Comparison of ENCODE assay signal across 1 cellular context in the genomic region with DNA sequence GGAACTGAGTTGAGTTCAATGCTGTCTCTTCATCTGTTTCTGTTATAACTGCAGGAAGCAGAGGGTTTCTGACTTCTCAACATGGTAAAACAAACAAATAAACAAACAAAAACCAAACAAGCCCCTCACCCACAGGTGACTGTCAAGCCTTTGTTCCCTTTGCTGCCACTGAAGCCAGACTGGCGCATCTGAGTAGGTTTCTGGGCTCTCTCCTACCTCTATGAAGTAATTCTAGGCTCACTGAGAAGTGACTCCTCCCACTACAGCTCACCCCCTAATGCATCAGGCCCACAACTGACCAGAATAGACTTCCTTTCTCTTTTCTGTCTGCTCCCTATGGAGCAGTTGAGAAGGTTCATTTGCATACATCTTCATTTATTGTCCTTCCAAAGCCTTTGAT.
TF ChIP-seq lines count a peak whose summit lies in the region.

No MANE protein-coding gene starts in this region.

TF ChIP-seq in WTC11, 78 proteins besides CTCF, POLR2A, EP300 and RAD21 (continued from another document):
- TF ChIP-seq, protein P1, sequence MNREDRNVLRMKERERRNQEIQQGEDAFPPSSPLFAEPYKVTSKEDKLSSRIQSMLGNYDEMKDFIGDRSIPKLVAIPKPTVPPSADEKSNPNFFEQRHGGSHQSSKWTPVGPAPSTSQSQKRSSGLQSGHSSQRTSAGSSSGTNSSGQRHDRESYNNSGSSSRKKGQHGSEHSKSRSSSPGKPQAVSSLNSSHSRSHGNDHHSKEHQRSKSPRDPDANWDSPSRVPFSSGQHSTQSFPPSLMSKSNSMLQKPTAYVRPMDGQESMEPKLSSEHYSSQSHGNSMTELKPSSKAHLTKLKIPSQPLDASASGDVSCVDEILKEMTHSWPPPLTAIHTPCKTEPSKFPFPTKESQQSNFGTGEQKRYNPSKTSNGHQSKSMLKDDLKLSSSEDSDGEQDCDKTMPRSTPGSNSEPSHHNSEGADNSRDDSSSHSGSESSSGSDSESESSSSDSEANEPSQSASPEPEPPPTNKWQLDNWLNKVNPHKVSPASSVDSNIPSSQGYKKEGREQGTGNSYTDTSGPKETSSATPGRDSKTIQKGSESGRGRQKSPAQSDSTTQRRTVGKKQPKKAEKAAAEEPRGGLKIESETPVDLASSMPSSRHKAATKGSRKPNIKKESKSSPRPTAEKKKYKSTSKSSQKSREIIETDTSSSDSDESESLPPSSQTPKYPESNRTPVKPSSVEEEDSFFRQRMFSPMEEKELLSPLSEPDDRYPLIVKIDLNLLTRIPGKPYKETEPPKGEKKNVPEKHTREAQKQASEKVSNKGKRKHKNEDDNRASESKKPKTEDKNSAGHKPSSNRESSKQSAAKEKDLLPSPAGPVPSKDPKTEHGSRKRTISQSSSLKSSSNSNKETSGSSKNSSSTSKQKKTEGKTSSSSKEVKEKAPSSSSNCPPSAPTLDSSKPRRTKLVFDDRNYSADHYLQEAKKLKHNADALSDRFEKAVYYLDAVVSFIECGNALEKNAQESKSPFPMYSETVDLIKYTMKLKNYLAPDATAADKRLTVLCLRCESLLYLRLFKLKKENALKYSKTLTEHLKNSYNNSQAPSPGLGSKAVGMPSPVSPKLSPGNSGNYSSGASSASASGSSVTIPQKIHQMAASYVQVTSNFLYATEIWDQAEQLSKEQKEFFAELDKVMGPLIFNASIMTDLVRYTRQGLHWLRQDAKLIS (CRISPR knock-in tag; IDR thresholded peaks at IDR 0.05; ENCODE audit: borderline replicate concordance) = no peak
- TF ChIP-seq, protein P2, sequence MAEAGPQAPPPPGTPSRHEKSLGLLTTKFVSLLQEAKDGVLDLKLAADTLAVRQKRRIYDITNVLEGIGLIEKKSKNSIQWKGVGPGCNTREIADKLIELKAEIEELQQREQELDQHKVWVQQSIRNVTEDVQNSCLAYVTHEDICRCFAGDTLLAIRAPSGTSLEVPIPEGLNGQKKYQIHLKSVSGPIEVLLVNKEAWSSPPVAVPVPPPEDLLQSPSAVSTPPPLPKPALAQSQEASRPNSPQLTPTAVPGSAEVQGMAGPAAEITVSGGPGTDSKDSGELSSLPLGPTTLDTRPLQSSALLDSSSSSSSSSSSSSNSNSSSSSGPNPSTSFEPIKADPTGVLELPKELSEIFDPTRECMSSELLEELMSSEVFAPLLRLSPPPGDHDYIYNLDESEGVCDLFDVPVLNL (CRISPR knock-in tag; IDR thresholded peaks at IDR 0.05; ENCODE audit: borderline replicate concordance, low read depth) = no peak
- TF ChIP-seq, protein P3, sequence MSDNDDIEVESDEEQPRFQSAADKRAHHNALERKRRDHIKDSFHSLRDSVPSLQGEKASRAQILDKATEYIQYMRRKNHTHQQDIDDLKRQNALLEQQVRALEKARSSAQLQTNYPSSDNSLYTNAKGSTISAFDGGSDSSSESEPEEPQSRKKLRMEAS (CRISPR knock-in tag; IDR thresholded peaks at IDR 0.05) = no peak
- TF ChIP-seq ZNF121 (CRISPR knock-in tag; IDR thresholded peaks at IDR 0.05) (no peak), IRF2 (CRISPR knock-in tag; IDR thresholded peaks at IDR 0.05; ENCODE audit: borderline replicate concordance, low read depth) (no peak), ZNF416 (CRISPR knock-in tag; IDR thresholded peaks at IDR 0.05) (no peak), ZNF423 (CRISPR knock-in tag; IDR thresholded peaks at IDR 0.05) (no peak), TEAD4 (CRISPR knock-in tag; IDR thresholded peaks at IDR 0.05) (no peak)
- TF ChIP-seq, protein P4, sequence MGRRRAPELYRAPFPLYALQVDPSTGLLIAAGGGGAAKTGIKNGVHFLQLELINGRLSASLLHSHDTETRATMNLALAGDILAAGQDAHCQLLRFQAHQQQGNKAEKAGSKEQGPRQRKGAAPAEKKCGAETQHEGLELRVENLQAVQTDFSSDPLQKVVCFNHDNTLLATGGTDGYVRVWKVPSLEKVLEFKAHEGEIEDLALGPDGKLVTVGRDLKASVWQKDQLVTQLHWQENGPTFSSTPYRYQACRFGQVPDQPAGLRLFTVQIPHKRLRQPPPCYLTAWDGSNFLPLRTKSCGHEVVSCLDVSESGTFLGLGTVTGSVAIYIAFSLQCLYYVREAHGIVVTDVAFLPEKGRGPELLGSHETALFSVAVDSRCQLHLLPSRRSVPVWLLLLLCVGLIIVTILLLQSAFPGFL (CRISPR knock-in tag; IDR thresholded peaks at IDR 0.05; ENCODE audit: borderline replicate concordance) = no peak
- TF ChIP-seq, protein P5, sequence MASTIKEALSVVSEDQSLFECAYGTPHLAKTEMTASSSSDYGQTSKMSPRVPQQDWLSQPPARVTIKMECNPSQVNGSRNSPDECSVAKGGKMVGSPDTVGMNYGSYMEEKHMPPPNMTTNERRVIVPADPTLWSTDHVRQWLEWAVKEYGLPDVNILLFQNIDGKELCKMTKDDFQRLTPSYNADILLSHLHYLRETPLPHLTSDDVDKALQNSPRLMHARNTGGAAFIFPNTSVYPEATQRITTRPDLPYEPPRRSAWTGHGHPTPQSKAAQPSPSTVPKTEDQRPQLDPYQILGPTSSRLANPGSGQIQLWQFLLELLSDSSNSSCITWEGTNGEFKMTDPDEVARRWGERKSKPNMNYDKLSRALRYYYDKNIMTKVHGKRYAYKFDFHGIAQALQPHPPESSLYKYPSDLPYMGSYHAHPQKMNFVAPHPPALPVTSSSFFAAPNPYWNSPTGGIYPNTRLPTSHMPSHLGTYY (CRISPR knock-in tag; IDR thresholded peaks at IDR 0.05) = no peak
- TF ChIP-seq, protein P6, sequence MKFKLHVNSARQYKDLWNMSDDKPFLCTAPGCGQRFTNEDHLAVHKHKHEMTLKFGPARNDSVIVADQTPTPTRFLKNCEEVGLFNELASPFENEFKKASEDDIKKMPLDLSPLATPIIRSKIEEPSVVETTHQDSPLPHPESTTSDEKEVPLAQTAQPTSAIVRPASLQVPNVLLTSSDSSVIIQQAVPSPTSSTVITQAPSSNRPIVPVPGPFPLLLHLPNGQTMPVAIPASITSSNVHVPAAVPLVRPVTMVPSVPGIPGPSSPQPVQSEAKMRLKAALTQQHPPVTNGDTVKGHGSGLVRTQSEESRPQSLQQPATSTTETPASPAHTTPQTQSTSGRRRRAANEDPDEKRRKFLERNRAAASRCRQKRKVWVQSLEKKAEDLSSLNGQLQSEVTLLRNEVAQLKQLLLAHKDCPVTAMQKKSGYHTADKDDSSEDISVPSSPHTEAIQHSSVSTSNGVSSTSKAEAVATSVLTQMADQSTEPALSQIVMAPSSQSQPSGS (CRISPR knock-in tag; IDR thresholded peaks at IDR 0.05; ENCODE audit: borderline replicate concordance, low read depth) = no peak
TF ChIP-seq in WTC11: peak in this region for 0.
